In genomic region chr1:35633526-35633925, GRCh38 we compare ENCODE assay signal across 28 cellular contexts.
"Had no signal": no experiment of that assay in that cellular context is flagged by ENCODE, and none has a peak within 500 bp of the region (broad histone marks: within the 10 kb centered on the region; RNA-seq: fewer than 3 reads in every experiment).

No MANE protein-coding gene starts in this region.

- H3K36me3 ChIP-seq: uterus had no signal

- H3K4me1 ChIP-seq: parathyroid adenoma had no signal

- H3K27me3 Mint-ChIP-seq: effector memory CD8-positive, alpha-beta T cell; naive B cell; natural killer cell treated with Interleukin-12 subunit alpha and Interleukin-12 subunit beta and Interleukin-15 and Interleukin-18, amount 100 ng/mL, for 72 hours; stimulated activated memory B cell treated with anti-CD40 and anti-IgM and Interleukin-4, amounts not matched to agents 10 μg/mL and 1 μg/mL and 100 μg/mL, for 72 hours had no signal

- H3K9ac ChIP-seq: parathyroid adenoma had no signal

- H3K4me3 ChIP-seq: gastrocnemius medialis, mucosa of descending colon, prostate gland, right atrium auricular region, thoracic aorta, tibial nerve, upper lobe of right lung, uterus had no signal

- H3K27ac ChIP-seq: gastrocnemius medialis, neutrophil, parathyroid adenoma, prostate gland, right atrium auricular region, thoracic aorta, tibial nerve, upper lobe of right lung, uterus had no signal

- H3K79me2 ChIP-seq: parathyroid adenoma had no signal

- FAIRE-seq: endometrium, kidney had no signal

- H2AFZ ChIP-seq: parathyroid adenoma had no signal

- ATAC-seq: effector memory CD8-positive, alpha-beta T cell; gastrocnemius medialis; left lobe of liver; mucosa of descending colon; natural killer cell treated with Interleukin-12 subunit alpha and Interleukin-12 subunit beta and Interleukin-15 and Interleukin-18, amount 100 ng/mL, for 72 hours; sciatic nerve; stimulated activated memory B cell treated with anti-CD40 and anti-IgM and Interleukin-4, amounts not matched to agents 10 μg/mL and 1 μg/mL and 100 μg/mL, for 72 hours; stimulated activated naive CD8-positive, alpha-beta T cell treated with anti-CD3 and anti-CD28 coated beads, Interleukin-15, Interleukin-2, amounts not matched to agents 100 U/mL and 50 U/mL, for 24 hours; upper lobe of right lung had no signal

- H3K9me3 ChIP-seq: gastrocnemius medialis, mucosa of descending colon, neutrophil, prostate gland, right atrium auricular region, thoracic aorta, tibial nerve, upper lobe of right lung, uterus had no signal

- H3K4me3 Mint-ChIP-seq: effector memory CD8-positive, alpha-beta T cell; mesothelial cell of epicardium; naive B cell; natural killer cell treated with Interleukin-12 subunit alpha and Interleukin-12 subunit beta and Interleukin-15 and Interleukin-18, amount 100 ng/mL, for 72 hours; neural crest cell; stimulated activated memory B cell treated with anti-CD40 and anti-IgM and Interleukin-4, amounts not matched to agents 10 μg/mL and 1 μg/mL and 100 μg/mL, for 72 hours had no signal

- DNase-seq: cortex of kidney; effector memory CD8-positive, alpha-beta T cell; erythroblast; gastrocnemius medialis; head of caudate nucleus; kidney; mesenchymal stem cell; mucosa of descending colon; naive B cell; stimulated activated CD4-positive, alpha-beta T cell treated with anti-CD3 and anti-CD28 coated beads, Interleukin-2, amount 100 ng/mL, for 24 hours; stimulated activated CD4-positive, alpha-beta T cell treated with anti-CD3 and anti-CD28 coated beads, Interleukin-4, amount 100 ng/mL, for 4 hours; stimulated activated naive CD8-positive, alpha-beta T cell treated with anti-CD3 and anti-CD28 coated beads, Interleukin-15, Interleukin-2, amounts not matched to agents 100 U/mL and 50 U/mL, for 24 hours; substantia nigra; upper lobe of right lung; uterus had no signal

- H3K27me3 ChIP-seq: gastrocnemius medialis, neutrophil, right atrium auricular region, tibial nerve, upper lobe of right lung, uterus had no signal

- H3K27ac Mint-ChIP-seq: mesothelial cell of epicardium; natural killer cell treated with Interleukin-12 subunit alpha and Interleukin-12 subunit beta and Interleukin-15 and Interleukin-18, amount 100 ng/mL, for 72 hours; stimulated activated memory B cell treated with anti-CD40 and anti-IgM and Interleukin-4, amounts not matched to agents 10 μg/mL and 1 μg/mL and 100 μg/mL, for 72 hours had no signal

- H3K9me3 Mint-ChIP-seq: effector memory CD8-positive, alpha-beta T cell; mesothelial cell of epicardium; naive B cell; natural killer cell treated with Interleukin-12 subunit alpha and Interleukin-12 subunit beta and Interleukin-15 and Interleukin-18, amount 100 ng/mL, for 72 hours; neural crest cell; stimulated activated memory B cell treated with anti-CD40 and anti-IgM and Interleukin-4, amounts not matched to agents 10 μg/mL and 1 μg/mL and 100 μg/mL, for 72 hours had no signal
